ENCODE assay signal across 21 cellular contexts in genomic region chr1:11780380-11781147, GRCh38. TPM values are rescaled to one million over a fixed set of nuclear protein-coding genes. Genes with fewer than 3 reads are reported as not detected.
"Had no signal": no experiment of that assay in that cellular context is flagged by ENCODE, and none has a peak within 500 bp of the region (broad histone marks: within the 10 kb centered on the region; RNA-seq: fewer than 3 reads in every experiment).

No MANE protein-coding gene starts in this region.

- H3K9me3 ChIP-seq: pancreas, prostate gland, spleen, tibial nerve had no signal

- H3K36me3 ChIP-seq: pancreas, prostate gland, spleen, tibial nerve had no signal

- H3K27me3 Mint-ChIP-seq: naive thymus-derived CD8-positive, alpha-beta T cell; stimulated activated memory B cell treated with anti-CD40 and anti-IgM and Interleukin-4, amounts not matched to agents 10 μg/mL and 1 μg/mL and 100 μg/mL, for 72 hours; stimulated activated naive CD8-positive, alpha-beta T cell treated with anti-CD3 and anti-CD28 coated beads, Interleukin-15, Interleukin-2, amounts not matched to agents 100 ng/mL and 50 ng/mL, for 24 hours had no signal

- H2AFZ ChIP-seq: hepatocyte had no signal

- H3K27ac ChIP-seq: foreskin keratinocyte, hepatocyte, pancreas, prostate gland, spleen, tibial nerve had no signal

- H3K27me3 ChIP-seq: foreskin keratinocyte, hepatocyte, pancreas, spleen, tibial nerve had no signal

- H3K36me3 Mint-ChIP-seq: naive thymus-derived CD8-positive, alpha-beta T cell; stimulated activated memory B cell treated with anti-CD40 and anti-IgM and Interleukin-4, amounts not matched to agents 10 μg/mL and 1 μg/mL and 100 μg/mL, for 72 hours had no signal

- H3K79me2 ChIP-seq: hepatocyte had no signal

- H3K4me3 ChIP-seq: hepatocyte, pancreas, prostate gland, spleen, tibial nerve had no signal

- ATAC-seq: naive thymus-derived CD8-positive, alpha-beta T cell; pancreas; sciatic nerve; stimulated activated memory B cell treated with anti-CD40 and anti-IgM and Interleukin-4, amounts not matched to agents 10 μg/mL and 1 μg/mL and 100 μg/mL, for 72 hours had no signal

- H3K27ac Mint-ChIP-seq: dendritic cell treated with granulocyte-macrophage colony-stimulating factor and Interleukin-4, amounts not matched to agents 40 ng/mL and 50 ng/mL, for 4 days; stimulated activated memory B cell treated with anti-CD40 and anti-IgM and Interleukin-4, amounts not matched to agents 10 μg/mL and 1 μg/mL and 100 μg/mL, for 72 hours; stimulated activated naive CD8-positive, alpha-beta T cell treated with anti-CD3 and anti-CD28 coated beads, Interleukin-15, Interleukin-2, amounts not matched to agents 100 ng/mL and 50 ng/mL, for 24 hours had no signal

- H3K4me3 Mint-ChIP-seq: dendritic cell treated with granulocyte-macrophage colony-stimulating factor and Interleukin-4, amounts not matched to agents 40 ng/mL and 50 ng/mL, for 4 days; stimulated activated memory B cell treated with anti-CD40 and anti-IgM and Interleukin-4, amounts not matched to agents 10 μg/mL and 1 μg/mL and 100 μg/mL, for 72 hours; stimulated activated naive CD8-positive, alpha-beta T cell treated with anti-CD3 and anti-CD28 coated beads, Interleukin-15, Interleukin-2, amounts not matched to agents 100 ng/mL and 50 ng/mL, for 24 hours had no signal

- DNase-seq: naive thymus-derived CD8-positive, alpha-beta T cell; occipital lobe; pancreas; stimulated activated CD4-positive, alpha-beta T cell treated with anti-CD3 and anti-CD28 coated beads, Interleukin-15, amount 100 ng/mL, for 24 hours; stimulated activated CD4-positive, alpha-beta T cell treated with anti-CD3 and anti-CD28 coated beads, Interleukin-1b, Interleukin-23, amount 100 ng/mL, for 48 hours; stimulated activated CD4-positive, alpha-beta T cell treated with anti-CD3 and anti-CD28 coated beads, Interleukin-4, amount 100 ng/mL, for 24 hours had no signal

- H3K9me3 Mint-ChIP-seq: dendritic cell treated with granulocyte-macrophage colony-stimulating factor and Interleukin-4, amounts not matched to agents 40 ng/mL and 50 ng/mL, for 4 days; naive thymus-derived CD8-positive, alpha-beta T cell; stimulated activated memory B cell treated with anti-CD40 and anti-IgM and Interleukin-4, amounts not matched to agents 10 μg/mL and 1 μg/mL and 100 μg/mL, for 72 hours; stimulated activated naive CD8-positive, alpha-beta T cell treated with anti-CD3 and anti-CD28 coated beads, Interleukin-15, Interleukin-2, amounts not matched to agents 100 ng/mL and 50 ng/mL, for 24 hours had no signal

- H3K4me1 ChIP-seq: foreskin keratinocyte, prostate gland had no signal

- H3K4me2 ChIP-seq: hepatocyte had no signal

RNA-seq across cellular contexts. Expression of gene C1orf167, which starts 18.6 kb away (rescaled TPM):
- total RNA-seq: epithelial cell of proximal tubule; foreskin keratinocyte; hepatocyte; kidney epithelial cell; liver; mononuclear cell; naive thymus-derived CD8-positive, alpha-beta T cell; occipital lobe; temporal lobe had no signal
- polyA plus RNA-seq: foreskin keratinocyte; naive thymus-derived CD8-positive, alpha-beta T cell; neural cell had no signal
